In genomic region chr19:42423462-42424344, GRCh38 we compare ENCODE assay signal across 8 cellular contexts. TPM values are rescaled to one million over a fixed set of nuclear protein-coding genes. Genes with fewer than 3 reads are reported as not detected.
A peak's percentile ranks its signal among the peaks of the same experiment; 100 is the strongest.
DNase-seq lines count a peak whose midpoint lies in the region; ATAC-seq, FAIRE-seq and TF ChIP-seq lines count a peak whose summit lies in the region.

No MANE protein-coding gene starts in this region.

- no peaks in the 10 kb centered on the region for H3K36me3 Mint-ChIP-seq in nephron (ENCODE audit: low read depth)

- ATAC-seq in GM21367 (IDR thresholded peaks at IDR 0.05; ENCODE audit: unreplicated experiment): peak; percentile 64

- DNase-seq in COLO829 (ENCODE audit: low spot score) (peak; percentile 76), HTR-8/SVneo (ENCODE audit: insufficient read length, low spot score) (peak; percentile 96), RCC 7860 (ENCODE audit: low spot score) (peak; percentile 53), fibroblast of the aortic adventitia (ENCODE audit: low read depth) (peak; percentile 89)
- DNase-seq in activated effector memory CD4-positive, alpha-beta T cell treated with Interleukin-2 at 50 U/mL for 16 hours: peak; percentile 92
- peak; percentile 86 to 96 (median 91) for DNase-seq in stimulated activated naive CD4-positive, alpha-beta T cell (lab: John Stamatoyannopoulos, UW)

- H3K4me1 Mint-ChIP-seq in nephron: peaks cover 39% of the 10 kb centered on the region

- no peaks in the 10 kb centered on the region for H3K27me3 Mint-ChIP-seq in nephron (ENCODE audit: low read depth)

- peak overlapping the region; percentile 90 to 96 (median 92) for H3K4me3 Mint-ChIP-seq in nephron

- H3K9me3 Mint-ChIP-seq in nephron: no peaks in the 10 kb centered on the region

- H3K27ac Mint-ChIP-seq in nephron: peak overlapping the region; percentile 54 to 84 (median 76)

- TF ChIP-seq CTCF in fibroblast of the aortic adventitia (IDR thresholded peaks at IDR 0.05; ENCODE audit: insufficient read depth, low read length) (no peak), nephron (IDR thresholded peaks at IDR 0.05; ENCODE audit: unreplicated experiment in 3 of 3) (no peak)

- H3K4me3 ChIP-seq in fibroblast of the aortic adventitia (ENCODE audit: low read depth, low read length): peak overlapping the region; percentile 72

- FAIRE-seq in HTR-8/SVneo (lab: Jason Lieb, UNC): peak; percentile 51
- FAIRE-seq in RCC 7860 (lab: Jason Lieb, UNC): no peak

RNA-seq across cellular contexts. Expression of gene LIPE, which starts 3.5 kb away (rescaled TPM):
- total RNA-seq in fibroblast of the aortic adventitia (ENCODE audit: low replicate concordance): 1.4 and 1.6 TPM in 2 replicates

RNA-seq across cellular contexts. Expression of gene CXCL17, which starts 19.0 kb away (rescaled TPM):
- total RNA-seq in fibroblast of the aortic adventitia (ENCODE audit: low replicate concordance): not detected in 2 replicates

RNA-seq across cellular contexts. Expression of gene CNFN, which starts 33.6 kb away (rescaled TPM):
- total RNA-seq in fibroblast of the aortic adventitia (ENCODE audit: low replicate concordance): not detected in 2 replicates

Comparison
In these comparisons a context has a peak if more than half of its experiments do, and no peak if none do; other contexts are left out.
1. Peak in every context shown above with its lines: DNase-seq, ATAC-seq and H3K4me3 ChIP-seq.